In genomic region chr1:28112388-28113311, GRCh38 we compare ENCODE assay signal across 1 cellular context.
TF ChIP-seq lines count a peak whose summit lies in the region.

No MANE protein-coding gene starts in this region.

TF ChIP-seq in HepG2, 621 proteins besides CTCF, POLR2A, EP300 and RAD21 (continued from another document):
- TF ChIP-seq, protein P1, sequence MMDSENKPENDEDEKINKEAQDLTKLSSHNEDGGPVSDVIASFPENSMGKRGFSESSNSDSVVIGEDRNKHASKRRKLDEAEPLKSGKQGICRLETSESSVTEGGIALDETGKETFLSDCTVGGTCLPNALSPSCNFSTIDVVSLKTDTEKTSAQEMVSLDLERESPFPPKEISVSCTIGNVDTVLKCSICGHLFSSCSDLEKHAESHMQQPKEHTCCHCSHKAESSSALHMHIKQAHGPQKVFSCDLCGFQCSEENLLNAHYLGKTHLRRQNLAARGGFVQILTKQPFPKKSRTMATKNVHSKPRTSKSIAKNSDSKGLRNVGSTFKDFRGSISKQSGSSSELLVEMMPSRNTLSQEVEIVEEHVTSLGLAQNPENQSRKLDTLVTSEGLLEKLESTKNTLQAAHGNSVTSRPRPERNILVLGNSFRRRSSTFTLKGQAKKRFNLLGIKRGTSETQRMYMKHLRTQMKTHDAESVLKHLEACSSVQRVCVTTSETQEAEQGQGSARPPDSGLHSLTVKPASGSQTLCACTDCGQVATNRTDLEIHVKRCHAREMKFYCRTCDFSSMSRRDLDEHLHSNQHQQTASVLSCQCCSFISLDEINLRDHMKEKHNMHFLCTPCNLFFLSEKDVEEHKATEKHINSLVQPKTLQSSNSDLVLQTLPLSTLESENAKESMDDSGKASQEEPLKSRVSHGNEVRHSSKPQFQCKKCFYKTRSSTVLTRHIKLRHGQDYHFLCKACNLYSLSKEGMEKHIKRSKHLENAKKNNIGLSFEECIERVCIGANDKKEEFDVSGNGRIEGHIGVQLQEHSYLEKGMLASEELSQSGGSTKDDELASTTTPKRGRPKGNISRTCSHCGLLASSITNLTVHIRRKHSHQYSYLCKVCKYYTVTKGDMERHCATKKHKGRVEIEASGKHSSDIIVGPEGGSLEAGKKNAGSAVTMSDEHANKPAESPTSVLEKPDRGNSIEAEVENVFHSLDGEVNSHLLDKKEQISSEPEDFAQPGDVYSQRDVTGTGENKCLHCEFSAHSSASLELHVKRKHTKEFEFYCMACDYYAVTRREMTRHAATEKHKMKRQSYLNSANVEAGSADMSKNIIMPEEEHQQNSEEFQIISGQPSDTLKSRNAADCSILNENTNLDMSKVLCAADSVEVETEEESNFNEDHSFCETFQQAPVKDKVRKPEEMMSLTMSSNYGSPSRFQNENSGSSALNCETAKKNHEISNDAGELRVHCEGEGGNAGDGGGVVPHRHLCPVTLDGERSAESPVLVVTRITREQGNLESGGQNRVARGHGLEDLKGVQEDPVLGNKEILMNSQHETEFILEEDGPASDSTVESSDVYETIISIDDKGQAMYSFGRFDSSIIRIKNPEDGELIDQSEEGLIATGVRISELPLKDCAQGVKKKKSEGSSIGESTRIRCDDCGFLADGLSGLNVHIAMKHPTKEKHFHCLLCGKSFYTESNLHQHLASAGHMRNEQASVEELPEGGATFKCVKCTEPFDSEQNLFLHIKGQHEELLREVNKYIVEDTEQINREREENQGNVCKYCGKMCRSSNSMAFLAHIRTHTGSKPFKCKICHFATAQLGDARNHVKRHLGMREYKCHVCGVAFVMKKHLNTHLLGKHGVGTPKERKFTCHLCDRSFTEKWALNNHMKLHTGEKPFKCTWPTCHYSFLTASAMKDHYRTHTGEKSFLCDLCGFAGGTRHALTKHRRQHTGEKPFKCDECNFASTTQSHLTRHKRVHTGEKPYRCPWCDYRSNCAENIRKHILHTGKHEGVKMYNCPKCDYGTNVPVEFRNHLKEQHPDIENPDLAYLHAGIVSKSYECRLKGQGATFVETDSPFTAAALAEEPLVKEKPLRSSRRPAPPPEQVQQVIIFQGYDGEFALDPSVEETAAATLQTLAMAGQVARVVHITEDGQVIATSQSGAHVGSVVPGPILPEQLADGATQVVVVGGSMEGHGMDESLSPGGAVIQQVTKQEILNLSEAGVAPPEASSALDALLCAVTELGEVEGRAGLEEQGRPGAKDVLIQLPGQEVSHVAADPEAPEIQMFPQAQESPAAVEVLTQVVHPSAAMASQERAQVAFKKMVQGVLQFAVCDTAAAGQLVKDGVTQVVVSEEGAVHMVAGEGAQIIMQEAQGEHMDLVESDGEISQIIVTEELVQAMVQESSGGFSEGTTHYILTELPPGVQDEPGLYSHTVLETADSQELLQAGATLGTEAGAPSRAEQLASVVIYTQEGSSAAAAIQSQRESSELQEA (CRISPR knock-in tag; IDR thresholded peaks at IDR 0.05; ENCODE audit: not compliant biosample characterization): no peak
